In genomic region chr16:23423496-23424049, GRCh38 we compare ENCODE assay signal across 9 cellular contexts. TPM values are rescaled to one million over a fixed set of nuclear protein-coding genes. Genes with fewer than 3 reads are reported as not detected.
DNase-seq lines count a peak whose midpoint lies in the region; ATAC-seq and TF ChIP-seq lines count a peak whose summit lies in the region.
"Had no signal": no experiment of that assay in that cellular context is flagged by ENCODE, and none has a peak within 500 bp of the region (broad histone marks: within the 10 kb centered on the region; RNA-seq: fewer than 3 reads in every experiment).

No MANE protein-coding gene starts in this region.

- peak; percentile 11 for DNase-seq in ELF-1 (ENCODE audit: low read depth, low spot score)
- DNase-seq in RWPE1 (ENCODE audit: low spot score): peak; percentile 91
- peak; percentile 59 to 67 for DNase-seq in gastrocnemius medialis
- DNase-seq in activated CD8-positive, alpha-beta memory T cell treated with anti-CD3 and anti-CD28 coated beads, Interleukin-2, amount 50 U/mL, for 4 hours: no peak
- no peak for DNase-seq in stimulated activated naive CD8-positive, alpha-beta T cell treated with anti-CD3 and anti-CD28 coated beads, Interleukin-15, amount 100 ng/mL, for 72 hours
- no peak for DNase-seq in NCI-H82 treated with DMSO at 0.1 percent for 48 hours (lab: John Stamatoyannopoulos, UW; ENCODE audit: unreplicated experiment)
- DNase-seq in iPS-NIHi11 (ENCODE audit: low spot score): no peak

- CTCF ChIA-PET in RWPE1 (lab: Yijun Ruan, JAX): interaction anchor here (0.6 kb wide), 1 partner anchor 9 kb away, joined by 5 read pairs; no protein-coding TSS in a partner anchor

- H3K36me3 ChIP-seq in gastroesophageal sphincter (peaks cover 0 to 22% of the 10 kb centered on the region in 2 donors), gastrocnemius medialis (peaks cover 0 to 3% of the 10 kb centered on the region in 2 donors)

- intact Hi-C loops in gastrocnemius medialis (cut with DNase I; ENCODE audit: low total_unique reads): no loop called here

- ATAC-seq in gastroesophageal sphincter: peak; percentile 96
- peak; percentile 96 to 98 for ATAC-seq in gastrocnemius medialis
- no peak for ATAC-seq in stimulated activated naive CD8-positive, alpha-beta T cell treated with anti-CD3 and anti-CD28 coated beads, Interleukin-15, amount 100 ng/mL, for 72 hours

- in situ Hi-C loops in gastrocnemius medialis (cut with MboI; ENCODE audit: low sequenced_read_pairs in 4 of 4): no loop called here

- peak; percentile 62 for TF ChIP-seq EP300 in gastroesophageal sphincter (IDR thresholded peaks at IDR 0.05)

- H3K27ac ChIP-seq in RWPE1: peak overlapping the region; percentile 100
- peak overlapping the region; percentile 92 to 99 (median 95) for H3K27ac ChIP-seq in gastroesophageal sphincter
- peak overlapping the region; percentile 69 to 86 (median 77) for H3K27ac ChIP-seq in gastrocnemius medialis

- no peak overlapping the region for H3K4me3 Mint-ChIP-seq in stimulated activated naive CD8-positive, alpha-beta T cell treated with anti-CD3 and anti-CD28 coated beads, Interleukin-15, amount 100 ng/mL, for 72 hours
- H3K4me3 Mint-ChIP-seq: dendritic cell treated with granulocyte-macrophage colony-stimulating factor and Interleukin-4, amounts not matched to agents 40 ng/mL and 50 ng/mL, for 4 days had no signal

- no peak overlapping the region for H3K27ac Mint-ChIP-seq in stimulated activated naive CD8-positive, alpha-beta T cell treated with anti-CD3 and anti-CD28 coated beads, Interleukin-15, amount 100 ng/mL, for 72 hours
- H3K27ac Mint-ChIP-seq: dendritic cell treated with granulocyte-macrophage colony-stimulating factor and Interleukin-4, amounts not matched to agents 40 ng/mL and 50 ng/mL, for 4 days had no signal

- TF ChIP-seq CTCF in RWPE1 (conservative IDR thresholded peaks at IDR 0.05; ENCODE audit: low read depth): no peak
- peak in 2 of 4 experiments; percentile 7 to 33 for TF ChIP-seq CTCF in gastroesophageal sphincter (IDR thresholded peaks at IDR 0.05)
- no peak for TF ChIP-seq CTCF in gastrocnemius medialis (IDR thresholded peaks at IDR 0.05 in 4 of 5, conservative IDR thresholded peaks at IDR 0.05 in 1 of 5)

- no peaks in the 10 kb centered on the region for H3K27me3 ChIP-seq in gastroesophageal sphincter
- H3K27me3 ChIP-seq in gastrocnemius medialis: no peaks in the 10 kb centered on the region

- 0 to 2% methylated on average over 8 to 9 of the region's 11 CpGs for WGBS in gastroesophageal sphincter (ENCODE audit: low coverage in 1 of 2), 2 donors

- POLR2A ChIA-PET in RWPE1 (lab: Yijun Ruan, JAX; ENCODE audit: low non-redundant PET): no interaction called here

- no peaks in the 10 kb centered on the region for H3K9me3 Mint-ChIP-seq in stimulated activated naive CD8-positive, alpha-beta T cell treated with anti-CD3 and anti-CD28 coated beads, Interleukin-15, amount 100 ng/mL, for 72 hours
- H3K9me3 Mint-ChIP-seq: dendritic cell treated with granulocyte-macrophage colony-stimulating factor and Interleukin-4, amounts not matched to agents 40 ng/mL and 50 ng/mL, for 4 days had no signal

- TF ChIP-seq POLR2A in gastroesophageal sphincter (IDR thresholded peaks at IDR 0.05): no peak
- TF ChIP-seq POLR2A in gastrocnemius medialis (IDR thresholded peaks at IDR 0.05): peak; percentile 18 to 57

- peaks cover 4 to 41% (median 10%) of the 10 kb centered on the region in 3 donors for H3K4me1 ChIP-seq in gastroesophageal sphincter
- peaks cover 4 to 12% of the 10 kb centered on the region in 2 donors for H3K4me1 ChIP-seq in gastrocnemius medialis

- H3K4me1 Mint-ChIP-seq in stimulated activated naive CD8-positive, alpha-beta T cell treated with anti-CD3 and anti-CD28 coated beads, Interleukin-15, amount 100 ng/mL, for 72 hours: no peaks in the 10 kb centered on the region

- no peaks in the 10 kb centered on the region for H3K27me3 Mint-ChIP-seq in stimulated activated naive CD8-positive, alpha-beta T cell treated with anti-CD3 and anti-CD28 coated beads, Interleukin-15, amount 100 ng/mL, for 72 hours
- H3K27me3 Mint-ChIP-seq: dendritic cell treated with granulocyte-macrophage colony-stimulating factor and Interleukin-4, amounts not matched to agents 40 ng/mL and 50 ng/mL, for 4 days had no signal

- H3K4me3 ChIP-seq in gastroesophageal sphincter: no peak overlapping the region
- no peak overlapping the region for H3K4me3 ChIP-seq in gastrocnemius medialis

- H3K9me3 ChIP-seq in gastroesophageal sphincter (no peaks in the 10 kb centered on the region), gastrocnemius medialis (no peaks in the 10 kb centered on the region)

RNA-seq across cellular contexts. Expression of gene COG7, which starts 29.4 kb away (rescaled TPM):
- total RNA-seq in gastroesophageal sphincter (10 to 100 TPM in 3 of 4 donors, 1 to 10 TPM in 1; 6.9 to 18.6 (median 16.0) TPM), gastrocnemius medialis (10 to 100 TPM in 1 of 4 donors, 1 to 10 TPM in 3; 6.6 to 12.9 (median 7.1) TPM)

Comparison
In these comparisons a context has a peak if more than half of its experiments do, and no peak if none do; other contexts are left out.
1. DNase-seq: peak in ELF-1 (single experiment), RWPE1 (single experiment) and gastrocnemius medialis (2 of 2); none in activated CD8-positive, alpha-beta memory T cell treated with anti-CD3 and anti-CD28 coated beads, Interleukin-2, amount 50 U/mL, for 4 hours (single experiment), stimulated activated naive CD8-positive, alpha-beta T cell treated with anti-CD3 and anti-CD28 coated beads, Interleukin-15, amount 100 ng/mL, for 72 hours (0 of 2), NCI-H82 treated with DMSO at 0.1 percent for 48 hours (single experiment) and iPS-NIHi11 (single experiment).
2. POLR2A ChIP-seq: peak in gastrocnemius medialis (2 of 2); none in gastroesophageal sphincter (0 of 2).
3. Peak in every context shown above with its lines, with median percentiles within 50 percentile points of each other: H3K27ac ChIP-seq.